1 cellular context compared by ENCODE assay signal in genomic region chr9:96436456-96437126, GRCh38.
TF ChIP-seq lines count a peak whose summit lies in the region.

No MANE protein-coding gene starts in this region.

TF ChIP-seq in HepG2, 621 proteins besides CTCF, POLR2A, EP300 and RAD21 (continues in another document):
- TF ChIP-seq EEA1 (CRISPR knock-in tag; IDR thresholded peaks at IDR 0.05; ENCODE audit: borderline replicate concordance) (peak; percentile 64; the same call in 1 of the 2 replicates), SP5 (CRISPR knock-in tag; IDR thresholded peaks at IDR 0.05; ENCODE audit: borderline replicate concordance, low read depth) (peak; percentile 43; the same call in 1 of the 2 replicates), ZNF282 (IDR thresholded peaks at IDR 0.05; ENCODE audit: partially characterized antibody) (no peak), POLR2G (IDR thresholded peaks at IDR 0.05; ENCODE audit: low read depth, low read length) (peak; percentile 42; the same call in 1 of the 2 replicates), HMGXB3 (CRISPR knock-in tag; IDR thresholded peaks at IDR 0.05; ENCODE audit: borderline replicate concordance) (peak; percentile 82), SAFB2 (CRISPR knock-in tag; IDR thresholded peaks at IDR 0.05; ENCODE audit: borderline replicate concordance, low read depth) (peak; percentile 42; the same call in 1 of the 2 replicates), ZNF772 (CRISPR knock-in tag; IDR thresholded peaks at IDR 0.05) (peak; percentile 90; the same call in 1 of the 2 replicates), RFX5 (IDR thresholded peaks at IDR 0.05; ENCODE audit: low read depth, low read length) (no peak), KAT8 (CRISPR knock-in tag; IDR thresholded peaks at IDR 0.05) (peak; percentile 63), NFKB2 (CRISPR knock-in tag; IDR thresholded peaks at IDR 0.05; ENCODE audit: borderline replicate concordance) (peak; percentile 92; the same call in 1 of the 2 replicates), ZNF7 (CRISPR knock-in tag; IDR thresholded peaks at IDR 0.05) (peak; percentile 24; the same call in 1 of the 2 replicates), ZBTB49 (CRISPR knock-in tag; IDR thresholded peaks at IDR 0.05; ENCODE audit: borderline replicate concordance) (no peak), ZBTB34 (CRISPR knock-in tag; IDR thresholded peaks at IDR 0.05) (no peak; the same call in 1 of the 2 replicates), TMF1 (CRISPR knock-in tag; IDR thresholded peaks at IDR 0.05; ENCODE audit: low read depth) (no peak), ZBTB7B (CRISPR knock-in tag; IDR thresholded peaks at IDR 0.05) (peak; percentile 88), ZNF616 (CRISPR knock-in tag; IDR thresholded peaks at IDR 0.05; ENCODE audit: low read depth) (peak; percentile 93), FOSL2 (CRISPR knock-in tag; IDR thresholded peaks at IDR 0.05) (peak; percentile 39; the same call in 1 of the 2 replicates), GZF1 (CRISPR knock-in tag; IDR thresholded peaks at IDR 0.05) (no peak), BCL6 (CRISPR knock-in tag; IDR thresholded peaks at IDR 0.05) (peak; percentile 48; the same call in 1 of the 2 replicates), HNRNPK (IDR thresholded peaks at IDR 0.05; ENCODE audit: low read depth, low read length, poor library complexity, severe bottlenecking) (no peak), NR1H2 (CRISPR knock-in tag; IDR thresholded peaks at IDR 0.05; ENCODE audit: borderline replicate concordance, low read depth) (no peak; the same call in 1 of the 2 replicates), LRRFIP1 (CRISPR knock-in tag; conservative IDR thresholded peaks at IDR 0.05) (no peak), GLI4 (CRISPR knock-in tag; IDR thresholded peaks at IDR 0.05; ENCODE audit: borderline replicate concordance) (no peak), ZNF383 (CRISPR knock-in tag; IDR thresholded peaks at IDR 0.05; ENCODE audit: borderline replicate concordance) (no peak), ZNF83 (CRISPR knock-in tag; IDR thresholded peaks at IDR 0.05; ENCODE audit: borderline replicate concordance) (no peak), PLSCR1 (CRISPR knock-in tag; IDR thresholded peaks at IDR 0.05; ENCODE audit: borderline replicate concordance) (no peak; the same call in 1 of the 2 replicates), NFYC (CRISPR knock-in tag; IDR thresholded peaks at IDR 0.05) (no peak), PHB2 (IDR thresholded peaks at IDR 0.05; ENCODE audit: partially characterized antibody) (no peak), ZNF12 (CRISPR knock-in tag; IDR thresholded peaks at IDR 0.05) (peak; percentile 58; the same call in 1 of the 2 replicates), SALL2 (CRISPR knock-in tag; IDR thresholded peaks at IDR 0.05) (no peak), MAFK (conservative IDR thresholded peaks at IDR 0.05 in 1 of 2, IDR thresholded peaks at IDR 0.05 in 1 of 2; ENCODE audit: low read length in 2 of 2) (no peak), MIER2 (CRISPR knock-in tag; IDR thresholded peaks at IDR 0.05) (no peak; the same call in 1 of the 2 replicates), ZBTB42 (CRISPR knock-in tag; IDR thresholded peaks at IDR 0.05) (0 out of 2 replicates have a peak, but pooled peaks have one; percentile 57), RFXANK (CRISPR knock-in tag; IDR thresholded peaks at IDR 0.05) (no peak), RFX3 (CRISPR knock-in tag; IDR thresholded peaks at IDR 0.05) (0 out of 2 replicates have a peak, but pooled peaks have one; percentile 6), ZNF761 (CRISPR knock-in tag; conservative IDR thresholded peaks at IDR 0.05) (peak; percentile 89; the same call in 1 of the 2 replicates), ETV6 (CRISPR knock-in tag; conservative IDR thresholded peaks at IDR 0.05) (no peak), SIX1 (CRISPR knock-in tag; IDR thresholded peaks at IDR 0.05; ENCODE audit: borderline replicate concordance) (no peak), PHF5A (CRISPR knock-in tag; IDR thresholded peaks at IDR 0.05; ENCODE audit: low read depth, unreplicated experiment) (no peak), ZNF136 (CRISPR knock-in tag; IDR thresholded peaks at IDR 0.05; ENCODE audit: low read depth) (peak; percentile 82; the same call in 1 of the 2 replicates), PHF8 (CRISPR knock-in tag; IDR thresholded peaks at IDR 0.05) (peak; percentile 50; the same call in 1 of the 2 replicates), MEIS1 (CRISPR knock-in tag; IDR thresholded peaks at IDR 0.05; ENCODE audit: borderline replicate concordance) (no peak), ARNT2 (CRISPR knock-in tag; IDR thresholded peaks at IDR 0.05; ENCODE audit: low read depth) (peak; percentile 85), IRX3 (CRISPR knock-in tag; IDR thresholded peaks at IDR 0.05; ENCODE audit: borderline replicate concordance, low read depth) (no peak), RBM39 (IDR thresholded peaks at IDR 0.05; ENCODE audit: low read depth, low read length, poor library complexity, severe bottlenecking) (no peak), TEAD2 (CRISPR knock-in tag; IDR thresholded peaks at IDR 0.05) (no peak)
- TF ChIP-seq, protein P1, sequence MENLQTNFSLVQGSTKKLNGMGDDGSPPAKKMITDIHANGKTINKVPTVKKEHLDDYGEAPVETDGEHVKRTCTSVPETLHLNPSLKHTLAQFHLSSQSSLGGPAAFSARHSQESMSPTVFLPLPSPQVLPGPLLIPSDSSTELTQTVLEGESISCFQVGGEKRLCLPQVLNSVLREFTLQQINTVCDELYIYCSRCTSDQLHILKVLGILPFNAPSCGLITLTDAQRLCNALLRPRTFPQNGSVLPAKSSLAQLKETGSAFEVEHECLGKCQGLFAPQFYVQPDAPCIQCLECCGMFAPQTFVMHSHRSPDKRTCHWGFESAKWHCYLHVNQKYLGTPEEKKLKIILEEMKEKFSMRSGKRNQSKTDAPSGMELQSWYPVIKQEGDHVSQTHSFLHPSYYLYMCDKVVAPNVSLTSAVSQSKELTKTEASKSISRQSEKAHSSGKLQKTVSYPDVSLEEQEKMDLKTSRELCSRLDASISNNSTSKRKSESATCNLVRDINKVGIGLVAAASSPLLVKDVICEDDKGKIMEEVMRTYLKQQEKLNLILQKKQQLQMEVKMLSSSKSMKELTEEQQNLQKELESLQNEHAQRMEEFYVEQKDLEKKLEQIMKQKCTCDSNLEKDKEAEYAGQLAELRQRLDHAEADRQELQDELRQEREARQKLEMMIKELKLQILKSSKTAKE (CRISPR knock-in tag; IDR thresholded peaks at IDR 0.05; ENCODE audit: borderline replicate concordance): peak; percentile 74
- TF ChIP-seq, protein P2, sequence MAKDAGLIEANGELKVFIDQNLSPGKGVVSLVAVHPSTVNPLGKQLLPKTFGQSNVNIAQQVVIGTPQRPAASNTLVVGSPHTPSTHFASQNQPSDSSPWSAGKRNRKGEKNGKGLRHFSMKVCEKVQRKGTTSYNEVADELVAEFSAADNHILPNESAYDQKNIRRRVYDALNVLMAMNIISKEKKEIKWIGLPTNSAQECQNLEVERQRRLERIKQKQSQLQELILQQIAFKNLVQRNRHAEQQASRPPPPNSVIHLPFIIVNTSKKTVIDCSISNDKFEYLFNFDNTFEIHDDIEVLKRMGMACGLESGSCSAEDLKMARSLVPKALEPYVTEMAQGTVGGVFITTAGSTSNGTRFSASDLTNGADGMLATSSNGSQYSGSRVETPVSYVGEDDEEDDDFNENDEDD (CRISPR knock-in tag; IDR thresholded peaks at IDR 0.05; ENCODE audit: borderline replicate concordance): peak; percentile 81; the same call in 1 of the 2 replicates
- TF ChIP-seq, protein P3, sequence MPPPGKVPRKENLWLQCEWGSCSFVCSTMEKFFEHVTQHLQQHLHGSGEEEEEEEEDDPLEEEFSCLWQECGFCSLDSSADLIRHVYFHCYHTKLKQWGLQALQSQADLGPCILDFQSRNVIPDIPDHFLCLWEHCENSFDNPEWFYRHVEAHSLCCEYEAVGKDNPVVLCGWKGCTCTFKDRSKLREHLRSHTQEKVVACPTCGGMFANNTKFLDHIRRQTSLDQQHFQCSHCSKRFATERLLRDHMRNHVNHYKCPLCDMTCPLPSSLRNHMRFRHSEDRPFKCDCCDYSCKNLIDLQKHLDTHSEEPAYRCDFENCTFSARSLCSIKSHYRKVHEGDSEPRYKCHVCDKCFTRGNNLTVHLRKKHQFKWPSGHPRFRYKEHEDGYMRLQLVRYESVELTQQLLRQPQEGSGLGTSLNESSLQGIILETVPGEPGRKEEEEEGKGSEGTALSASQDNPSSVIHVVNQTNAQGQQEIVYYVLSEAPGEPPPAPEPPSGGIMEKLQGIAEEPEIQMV (CRISPR knock-in tag; IDR thresholded peaks at IDR 0.05; ENCODE audit: low read depth): peak; percentile 78
